In the genomic region with DNA sequence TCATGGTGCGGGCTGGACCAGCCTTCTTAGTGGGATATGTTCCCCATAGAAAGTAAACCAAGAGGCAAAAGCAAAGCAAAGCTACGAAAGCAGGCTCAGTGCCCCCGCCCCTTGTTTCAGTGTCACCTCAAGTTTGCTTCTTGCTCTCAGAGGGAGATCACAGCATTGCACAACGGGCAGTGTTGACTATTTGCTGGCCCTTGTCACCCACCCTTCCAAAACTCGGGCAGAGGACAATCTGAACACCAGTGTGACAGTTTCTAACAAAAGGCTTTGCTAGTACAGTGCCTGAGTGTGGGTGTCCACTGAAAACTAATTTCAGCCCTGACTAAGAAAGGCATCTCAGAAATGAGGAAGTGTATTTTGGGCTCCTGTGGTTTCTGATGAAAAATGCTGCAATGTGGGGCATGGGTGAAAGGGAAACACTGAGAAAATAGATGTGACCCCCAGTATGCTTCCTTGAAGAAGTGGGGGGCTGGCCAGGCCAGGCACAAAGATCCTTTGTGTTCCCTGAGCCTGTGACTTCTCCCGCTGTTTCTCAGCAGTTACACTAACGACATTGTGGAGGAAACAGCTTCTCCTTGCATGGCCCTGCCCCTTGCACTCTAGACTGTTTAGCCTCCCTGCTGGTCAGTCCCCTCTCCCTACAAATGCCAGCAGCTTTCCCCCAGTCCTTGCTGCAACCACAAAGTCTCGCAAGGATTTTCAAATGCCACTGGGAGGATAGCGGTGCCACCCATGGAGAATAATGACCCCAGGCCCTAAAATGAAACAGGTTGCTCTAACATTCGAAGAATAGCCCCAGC, we compare ENCODE assay signal across 1 cellular context.
A peak's percentile ranks its signal among the peaks of the same experiment; 100 is the strongest.
TF ChIP-seq lines count a peak whose summit lies in the region.

No MANE protein-coding gene starts in this region.

TF ChIP-seq in GM12878, 131 proteins besides CTCF, POLR2A, EP300 and RAD21 (continued from another document):
- TF ChIP-seq, protein P1, sequence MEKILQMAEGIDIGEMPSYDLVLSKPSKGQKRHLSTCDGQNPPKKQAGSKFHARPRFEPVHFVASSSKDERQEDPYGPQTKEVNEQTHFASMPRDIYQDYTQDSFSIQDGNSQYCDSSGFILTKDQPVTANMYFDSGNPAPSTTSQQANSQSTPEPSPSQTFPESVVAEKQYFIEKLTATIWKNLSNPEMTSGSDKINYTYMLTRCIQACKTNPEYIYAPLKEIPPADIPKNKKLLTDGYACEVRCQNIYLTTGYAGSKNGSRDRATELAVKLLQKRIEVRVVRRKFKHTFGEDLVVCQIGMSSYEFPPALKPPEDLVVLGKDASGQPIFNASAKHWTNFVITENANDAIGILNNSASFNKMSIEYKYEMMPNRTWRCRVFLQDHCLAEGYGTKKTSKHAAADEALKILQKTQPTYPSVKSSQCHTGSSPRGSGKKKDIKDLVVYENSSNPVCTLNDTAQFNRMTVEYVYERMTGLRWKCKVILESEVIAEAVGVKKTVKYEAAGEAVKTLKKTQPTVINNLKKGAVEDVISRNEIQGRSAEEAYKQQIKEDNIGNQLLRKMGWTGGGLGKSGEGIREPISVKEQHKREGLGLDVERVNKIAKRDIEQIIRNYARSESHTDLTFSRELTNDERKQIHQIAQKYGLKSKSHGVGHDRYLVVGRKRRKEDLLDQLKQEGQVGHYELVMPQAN (conservative IDR thresholded peaks at IDR 0.05), result peak; percentile 53
- TF ChIP-seq ASH2L (IDR thresholded peaks at IDR 0.05; ENCODE audit: borderline replicate concordance, low read depth), result no peak
- TF ChIP-seq PAX5 (IDR thresholded peaks at IDR 0.05; ENCODE audit: borderline replicate concordance, low read depth, low read length), result peak; percentile 67; the same call in 1 of the 2 replicates
- no peak for TF ChIP-seq FOXK2 (IDR thresholded peaks at IDR 0.05)
- TF ChIP-seq, protein P2, sequence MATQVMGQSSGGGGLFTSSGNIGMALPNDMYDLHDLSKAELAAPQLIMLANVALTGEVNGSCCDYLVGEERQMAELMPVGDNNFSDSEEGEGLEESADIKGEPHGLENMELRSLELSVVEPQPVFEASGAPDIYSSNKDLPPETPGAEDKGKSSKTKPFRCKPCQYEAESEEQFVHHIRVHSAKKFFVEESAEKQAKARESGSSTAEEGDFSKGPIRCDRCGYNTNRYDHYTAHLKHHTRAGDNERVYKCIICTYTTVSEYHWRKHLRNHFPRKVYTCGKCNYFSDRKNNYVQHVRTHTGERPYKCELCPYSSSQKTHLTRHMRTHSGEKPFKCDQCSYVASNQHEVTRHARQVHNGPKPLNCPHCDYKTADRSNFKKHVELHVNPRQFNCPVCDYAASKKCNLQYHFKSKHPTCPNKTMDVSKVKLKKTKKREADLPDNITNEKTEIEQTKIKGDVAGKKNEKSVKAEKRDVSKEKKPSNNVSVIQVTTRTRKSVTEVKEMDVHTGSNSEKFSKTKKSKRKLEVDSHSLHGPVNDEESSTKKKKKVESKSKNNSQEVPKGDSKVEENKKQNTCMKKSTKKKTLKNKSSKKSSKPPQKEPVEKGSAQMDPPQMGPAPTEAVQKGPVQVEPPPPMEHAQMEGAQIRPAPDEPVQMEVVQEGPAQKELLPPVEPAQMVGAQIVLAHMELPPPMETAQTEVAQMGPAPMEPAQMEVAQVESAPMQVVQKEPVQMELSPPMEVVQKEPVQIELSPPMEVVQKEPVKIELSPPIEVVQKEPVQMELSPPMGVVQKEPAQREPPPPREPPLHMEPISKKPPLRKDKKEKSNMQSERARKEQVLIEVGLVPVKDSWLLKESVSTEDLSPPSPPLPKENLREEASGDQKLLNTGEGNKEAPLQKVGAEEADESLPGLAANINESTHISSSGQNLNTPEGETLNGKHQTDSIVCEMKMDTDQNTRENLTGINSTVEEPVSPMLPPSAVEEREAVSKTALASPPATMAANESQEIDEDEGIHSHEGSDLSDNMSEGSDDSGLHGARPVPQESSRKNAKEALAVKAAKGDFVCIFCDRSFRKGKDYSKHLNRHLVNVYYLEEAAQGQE (IDR thresholded peaks at IDR 0.05; ENCODE audit: low read depth, low read length), result no peak
- no peak for TF ChIP-seq SUZ12 (IDR thresholded peaks at IDR 0.05; ENCODE audit: unreplicated experiment)
- TF ChIP-seq, protein P3, sequence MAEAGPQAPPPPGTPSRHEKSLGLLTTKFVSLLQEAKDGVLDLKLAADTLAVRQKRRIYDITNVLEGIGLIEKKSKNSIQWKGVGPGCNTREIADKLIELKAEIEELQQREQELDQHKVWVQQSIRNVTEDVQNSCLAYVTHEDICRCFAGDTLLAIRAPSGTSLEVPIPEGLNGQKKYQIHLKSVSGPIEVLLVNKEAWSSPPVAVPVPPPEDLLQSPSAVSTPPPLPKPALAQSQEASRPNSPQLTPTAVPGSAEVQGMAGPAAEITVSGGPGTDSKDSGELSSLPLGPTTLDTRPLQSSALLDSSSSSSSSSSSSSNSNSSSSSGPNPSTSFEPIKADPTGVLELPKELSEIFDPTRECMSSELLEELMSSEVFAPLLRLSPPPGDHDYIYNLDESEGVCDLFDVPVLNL (IDR thresholded peaks at IDR 0.05; ENCODE audit: low read depth, low read length), result no peak
- peak; percentile 51; the same call in 1 of the 2 replicates for TF ChIP-seq ZNF24 (IDR thresholded peaks at IDR 0.05)
- TF ChIP-seq, protein P4, sequence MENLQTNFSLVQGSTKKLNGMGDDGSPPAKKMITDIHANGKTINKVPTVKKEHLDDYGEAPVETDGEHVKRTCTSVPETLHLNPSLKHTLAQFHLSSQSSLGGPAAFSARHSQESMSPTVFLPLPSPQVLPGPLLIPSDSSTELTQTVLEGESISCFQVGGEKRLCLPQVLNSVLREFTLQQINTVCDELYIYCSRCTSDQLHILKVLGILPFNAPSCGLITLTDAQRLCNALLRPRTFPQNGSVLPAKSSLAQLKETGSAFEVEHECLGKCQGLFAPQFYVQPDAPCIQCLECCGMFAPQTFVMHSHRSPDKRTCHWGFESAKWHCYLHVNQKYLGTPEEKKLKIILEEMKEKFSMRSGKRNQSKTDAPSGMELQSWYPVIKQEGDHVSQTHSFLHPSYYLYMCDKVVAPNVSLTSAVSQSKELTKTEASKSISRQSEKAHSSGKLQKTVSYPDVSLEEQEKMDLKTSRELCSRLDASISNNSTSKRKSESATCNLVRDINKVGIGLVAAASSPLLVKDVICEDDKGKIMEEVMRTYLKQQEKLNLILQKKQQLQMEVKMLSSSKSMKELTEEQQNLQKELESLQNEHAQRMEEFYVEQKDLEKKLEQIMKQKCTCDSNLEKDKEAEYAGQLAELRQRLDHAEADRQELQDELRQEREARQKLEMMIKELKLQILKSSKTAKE (IDR thresholded peaks at IDR 0.05; ENCODE audit: low read depth, poor library complexity, severe bottlenecking), result peak; percentile 59
- peak; percentile 93 for TF ChIP-seq JUNB (IDR thresholded peaks at IDR 0.05)
- peak; percentile 69 for TF ChIP-seq PML (IDR thresholded peaks at IDR 0.05; ENCODE audit: low read length)
- peak; percentile 94 for TF ChIP-seq BCL11A (IDR thresholded peaks at IDR 0.05; ENCODE audit: low read depth, low read length)
- no peak for TF ChIP-seq PAX8 (IDR thresholded peaks at IDR 0.05)
- TF ChIP-seq SMAD5 (IDR thresholded peaks at IDR 0.05; ENCODE audit: low read depth), result no peak
- peak; percentile 89 for TF ChIP-seq NBN (IDR thresholded peaks at IDR 0.05)
- TF ChIP-seq IRF4 (IDR thresholded peaks at IDR 0.05; ENCODE audit: low read depth, low read length), result peak; percentile 81; the same call in 1 of the 2 replicates
- peak; percentile 48; the same call in 1 of the 2 replicates for TF ChIP-seq ZNF217 (IDR thresholded peaks at IDR 0.05)
- peak; percentile 79 for TF ChIP-seq SP1 (IDR thresholded peaks at IDR 0.05; ENCODE audit: low read depth, low read length)
- TF ChIP-seq ETV6 (conservative IDR thresholded peaks at IDR 0.05 in 1 of 2, IDR thresholded peaks at IDR 0.05 in 1 of 2; ENCODE audit: borderline replicate concordance in 1 of 2, low read depth in 1 of 2), result peak in 1 of 2 experiments; percentile 73; a peak in 2 of 4 replicates
- peak; percentile 91 for TF ChIP-seq MEF2B (IDR thresholded peaks at IDR 0.05; ENCODE audit: partially characterized antibody, poor library complexity, severe bottlenecking)
- TF ChIP-seq FOXM1 (IDR thresholded peaks at IDR 0.05; ENCODE audit: low read depth, low read length), result peak; percentile 93
- TF ChIP-seq SMAD1 (IDR thresholded peaks at IDR 0.05; ENCODE audit: low read depth, partially characterized antibody), result no peak
- peak in 1 of 2 experiments; percentile 69; a peak in 1 of 3 replicates for TF ChIP-seq EGR1 (IDR thresholded peaks at IDR 0.05; ENCODE audit: borderline replicate concordance in 1 of 2, low read depth in 2 of 2, low read length in 2 of 2)
- peak; percentile 72; the same call in 2 of the 3 replicates for TF ChIP-seq POU2F2 (IDR thresholded peaks at IDR 0.05; ENCODE audit: borderline replicate concordance, low read depth, low read length)
- TF ChIP-seq GATAD2B (conservative IDR thresholded peaks at IDR 0.05; ENCODE audit: low read depth), result peak; percentile 48
- no peak for TF ChIP-seq CBX3 (IDR thresholded peaks at IDR 0.05; ENCODE audit: borderline replicate concordance, low read depth)
